ENCODE assay signal across 8 cellular contexts in the genomic region with DNA sequence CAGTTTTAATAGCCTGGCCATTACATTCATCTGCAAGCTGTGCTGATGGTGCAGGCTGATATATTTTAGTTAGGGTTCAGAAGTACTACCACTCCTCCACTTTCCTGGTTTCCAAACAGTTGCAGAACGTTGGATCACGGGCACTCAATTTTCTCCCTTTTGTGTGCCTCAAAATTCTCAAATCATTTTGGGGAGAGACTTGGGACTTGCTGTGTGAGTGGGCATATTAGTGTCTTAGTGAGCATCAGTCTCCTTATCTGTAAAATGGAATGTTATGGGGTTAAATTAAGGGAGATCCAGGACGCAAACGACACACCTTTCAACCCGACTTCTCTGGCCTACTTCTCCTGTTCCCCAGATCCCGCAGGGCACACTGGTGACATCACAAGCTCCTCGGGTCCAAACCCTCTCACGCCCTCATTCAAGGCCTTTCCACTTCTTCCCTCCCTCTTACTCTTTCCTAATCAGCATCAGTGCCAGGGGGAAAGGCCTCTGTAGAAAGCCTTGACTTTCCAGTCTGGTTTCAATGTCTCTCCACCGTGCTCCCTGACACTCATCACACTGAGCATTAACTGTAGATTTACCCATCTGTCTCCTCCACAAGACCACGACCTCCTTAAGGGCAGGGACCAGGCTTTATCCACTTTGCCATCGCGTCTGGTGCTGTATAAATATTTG. TPM values are rescaled to one million over a fixed set of nuclear protein-coding genes. Genes with fewer than 3 reads are reported as not detected.
DNase-seq lines count a peak whose midpoint lies in the region; ATAC-seq and TF ChIP-seq lines count a peak whose summit lies in the region.

No MANE protein-coding gene starts in this region.

- DNase-seq in Caki2 (ENCODE audit: low read depth): peak; percentile 37
- peak; percentile 84 for DNase-seq in WERI-Rb-1
- no peak for DNase-seq in esophagus squamous epithelium (lab: John Stamatoyannopoulos, UW)
- peak in 1 of 10 donors; percentile 7 for DNase-seq in naive thymus-derived CD8-positive, alpha-beta T cell

- peaks cover 9% of the 10 kb centered on the region for H3K36me3 Mint-ChIP-seq in IgD-negative memory B cell
- peaks cover 0 to 35% (median 12%) of the 10 kb centered on the region in 3 donors for H3K36me3 Mint-ChIP-seq in naive thymus-derived CD8-positive, alpha-beta T cell

- ATAC-seq in naive thymus-derived CD8-positive, alpha-beta T cell: no peak
- no peak for ATAC-seq in GM21423 (IDR thresholded peaks at IDR 0.05; ENCODE audit: unreplicated experiment)
- ATAC-seq in HG03175 (IDR thresholded peaks at IDR 0.05; ENCODE audit: unreplicated experiment): no peak
- no peak for ATAC-seq in HG02763 (IDR thresholded peaks at IDR 0.05; ENCODE audit: unreplicated experiment)

- peak in 1 of 4 donors; percentile 43 for TF ChIP-seq POLR2A in esophagus squamous epithelium (IDR thresholded peaks at IDR 0.05)

- H3K36me3 ChIP-seq in WERI-Rb-1 (peaks cover 21% of the 10 kb centered on the region), esophagus squamous epithelium (peaks cover 0 to 20% (median 6%) of the 10 kb centered on the region in 3 donors)

- no peaks in the 10 kb centered on the region for H3K27me3 Mint-ChIP-seq in IgD-negative memory B cell
- H3K27me3 Mint-ChIP-seq in naive thymus-derived CD8-positive, alpha-beta T cell: no peaks in the 10 kb centered on the region

- peaks cover 11 to 34% (median 26%) of the 10 kb centered on the region in 3 donors for H3K4me1 Mint-ChIP-seq in IgD-negative memory B cell
- peaks cover 22 to 48% (median 41%) of the 10 kb centered on the region in 4 donors for H3K4me1 Mint-ChIP-seq in naive thymus-derived CD8-positive, alpha-beta T cell

- intact Hi-C loops in esophagus squamous epithelium (cut with DNase I): no loop called here

- H3K27ac Mint-ChIP-seq in IgD-negative memory B cell: peak overlapping the region; percentile 89 to 98 (median 97)
- peak overlapping the region; percentile 77 to 98 (median 95) for H3K27ac Mint-ChIP-seq in naive thymus-derived CD8-positive, alpha-beta T cell

- 23 to 29% methylated on average over 12 of the region's 12 CpGs for WGBS in esophagus squamous epithelium, 2 donors

- TF ChIP-seq CTCF in WERI-Rb-1 (IDR thresholded peaks at IDR 0.05; ENCODE audit: low read depth, low read length) (no peak), esophagus squamous epithelium (IDR thresholded peaks at IDR 0.05) (no peak)

- no peaks in the 10 kb centered on the region for H3K9me3 ChIP-seq in WERI-Rb-1 (ENCODE audit: severe bottlenecking)
- no peaks in the 10 kb centered on the region for H3K9me3 ChIP-seq in esophagus squamous epithelium

- peak overlapping the region; percentile 98 for H3K27ac ChIP-seq in WERI-Rb-1
- peak overlapping the region; percentile 97 to 100 (median 99) for H3K27ac ChIP-seq in esophagus squamous epithelium

- H3K4me1 ChIP-seq in esophagus squamous epithelium: peaks cover 9 to 45% (median 11%) of the 10 kb centered on the region in 3 donors

- POLR2A ChIA-PET in naive thymus-derived CD8-positive, alpha-beta T cell (lab: Charles Lee): interaction anchor here (1.1 kb wide), 1 partner anchor 106 kb away, joined by 4 read pairs; no protein-coding TSS in a partner anchor

- H3K4me3 ChIP-seq in WERI-Rb-1 (ENCODE audit: low read depth, low read length): peak overlapping the region; percentile 81
- peak overlapping the region; percentile 56 to 87 (median 82) for H3K4me3 ChIP-seq in esophagus squamous epithelium

- H3K27me3 ChIP-seq in WERI-Rb-1 (ENCODE audit: insufficient read depth, low read depth, severe bottlenecking): no peaks in the 10 kb centered on the region
- H3K27me3 ChIP-seq in esophagus squamous epithelium: no peaks in the 10 kb centered on the region

- peaks cover 0 to 4% (median 0%) of the 10 kb centered on the region in 3 donors for H3K9me3 Mint-ChIP-seq in IgD-negative memory B cell
- H3K9me3 Mint-ChIP-seq in naive thymus-derived CD8-positive, alpha-beta T cell: no peaks in the 10 kb centered on the region

- in situ Hi-C loops in Caki2 (cut with HindIII; ENCODE audit: low pct_unique_long_range_greater_than_20kb, low sequenced_read_pairs): no loop called here

- H3K4me3 Mint-ChIP-seq in IgD-negative memory B cell: peak overlapping the region; percentile 85 to 93 (median 91)
- peak overlapping the region; percentile 78 to 91 (median 85) for H3K4me3 Mint-ChIP-seq in naive thymus-derived CD8-positive, alpha-beta T cell

RNA-seq across cellular contexts. Expression of gene PIGP, which starts 1.2 kb away (rescaled TPM):
- 78.5 and 83.9 TPM in 2 replicates for total RNA-seq in Caki2 (2014; rRNA removed; shearing (Covaris generic); ENCODE audit: low replicate concordance)
- polyA plus RNA-seq in IgD-negative memory B cell: 29.8 TPM
- 10 to 100 TPM in 3 of 4 donors, 1 to 10 TPM in 1; 9.0 to 15.4 (median 11.4) TPM for total RNA-seq in esophagus squamous epithelium
- total RNA-seq in naive thymus-derived CD8-positive, alpha-beta T cell: 10 to 100 TPM; 19.9 to 22.1 TPM
- 10 to 100 TPM; 32.8 to 45.2 (median 38.3) TPM for polyA plus RNA-seq in naive thymus-derived CD8-positive, alpha-beta T cell

RNA-seq across cellular contexts. Expression of gene TTC3, which starts 1.4 kb away (rescaled TPM):
- 46.5 and 100 TPM in 2 replicates for total RNA-seq in Caki2 (2014; rRNA removed; shearing (Covaris generic); ENCODE audit: low replicate concordance)
- polyA plus RNA-seq in IgD-negative memory B cell: 82.7 TPM
- 10 to 100 TPM; 41.2 to 80.1 (median 64.1) TPM for total RNA-seq in esophagus squamous epithelium
- 100 to 1,000 TPM; 159 to 169 TPM for total RNA-seq in naive thymus-derived CD8-positive, alpha-beta T cell
- 100 to 1,000 TPM in 1 of 3 donors, 10 to 100 TPM in 2; 51.1 to 134 (median 69.8) TPM for polyA plus RNA-seq in naive thymus-derived CD8-positive, alpha-beta T cell
